Comparison of ENCODE assay signal across 9 cellular contexts in genomic region chr11:57345555-57346151, GRCh38. TPM values are rescaled to one million over a fixed set of nuclear protein-coding genes. Genes with fewer than 3 reads are reported as not detected.
DNase-seq lines count a peak whose midpoint lies in the region; ATAC-seq and TF ChIP-seq lines count a peak whose summit lies in the region.
"Had no signal": no experiment of that assay in that cellular context is flagged by ENCODE, and none has a peak within 500 bp of the region (broad histone marks: within the 10 kb centered on the region; RNA-seq: fewer than 3 reads in every experiment).

No MANE protein-coding gene starts in this region.

- no peak overlapping the region for H3K4me3 ChIP-seq in brain microvascular endothelial cell (ENCODE audit: low read depth, low read length)

- no peaks in the 10 kb centered on the region for H3K36me3 Mint-ChIP-seq in activated T-helper 2 cell treated with anti-CD3 and anti-CD28 coated beads, Interferon-gamma antibody, Interleukin-2, Interleukin-4, amounts not matched to agents 10 μg/mL and 5 μg/mL and 100 μg/mL, durations not matched to agents 14 hours and 24 hours and 36 hours (ENCODE audit: low read depth)

- H3K4me3 Mint-ChIP-seq in activated T-helper 2 cell treated with anti-CD3 and anti-CD28 coated beads, Interferon-gamma antibody, Interleukin-2, Interleukin-4, amounts not matched to agents 10 μg/mL and 5 μg/mL and 100 μg/mL, durations not matched to agents 14 hours and 24 hours and 36 hours (ENCODE audit: low read depth) = no peak overlapping the region

- DNase-seq in NCI-H187 (lab: John Stamatoyannopoulos, UW) = peak; percentile 52 to 56
- DNase-seq in UCSD-AML1 (lab: John Stamatoyannopoulos, UW; ENCODE audit: unreplicated experiment) = peak; percentile 62
- peak; percentile 63 for DNase-seq in brain microvascular endothelial cell
- peak; percentile 80 for DNase-seq in islet precursor cell
- peak; percentile 64 to 76 for DNase-seq in stimulated activated CD4-positive, alpha-beta T cell treated with anti-CD3 and anti-CD28 coated beads, Interleukin-1b, Interleukin-23, amount 100 ng/mL, for 4 hours (ENCODE audit: low read depth in 2 of 2)
- DNase-seq in activated T-helper 2 cell treated with anti-CD3 and anti-CD28 coated beads, Interferon-gamma antibody, Interleukin-2, Interleukin-4, amounts not matched to agents 10 μg/mL and 5 μg/mL and 100 μg/mL, durations not matched to agents 14 hours and 24 hours and 36 hours (ENCODE audit: low spot score) = no peak

- intact Hi-C loops in activated T-helper 2 cell treated with anti-CD3 and anti-CD28 coated beads, Interferon-gamma antibody, Interleukin-2, Interleukin-4, amounts not matched to agents 10 μg/mL and 5 μg/mL and 100 μg/mL, durations not matched to agents 14 hours and 24 hours and 36 hours (cut with micrococcal nuclease) = loop anchor here (1.0 to 5.0 kb wide), 5 partner anchors 111 to 295 kb away; partner anchors contain the start of gene UBE2L6

- H3K36me3 ChIP-seq in brain microvascular endothelial cell (replicated peaks) = no peaks in the 10 kb centered on the region

- no peaks in the 10 kb centered on the region for H3K4me1 Mint-ChIP-seq in activated T-helper 2 cell treated with anti-CD3 and anti-CD28 coated beads, Interferon-gamma antibody, Interleukin-2, Interleukin-4, amounts not matched to agents 10 μg/mL and 5 μg/mL and 100 μg/mL, durations not matched to agents 14 hours and 24 hours and 36 hours (ENCODE audit: low read depth)

- ATAC-seq in HG02678 (IDR thresholded peaks at IDR 0.05; ENCODE audit: unreplicated experiment) = peak; percentile 75

- TF ChIP-seq CTCF in GM12874 (IDR thresholded peaks at IDR 0.05; ENCODE audit: insufficient read depth, low read depth, low read length) = peak; percentile 74
- peak; percentile 75 for TF ChIP-seq CTCF in brain microvascular endothelial cell (IDR thresholded peaks at IDR 0.05; ENCODE audit: low read depth, low read length, missing control alignments)

- in situ Hi-C loops in brain microvascular endothelial cell (cut with HindIII; ENCODE audit: low pct_ligation_motif_present, low sequenced_read_pairs) = no loop called here

- no peaks in the 10 kb centered on the region for H3K9me3 Mint-ChIP-seq in activated T-helper 2 cell treated with anti-CD3 and anti-CD28 coated beads, Interferon-gamma antibody, Interleukin-2, Interleukin-4, amounts not matched to agents 10 μg/mL and 5 μg/mL and 100 μg/mL, durations not matched to agents 14 hours and 24 hours and 36 hours

- H3K27ac ChIP-seq in brain microvascular endothelial cell = no peak overlapping the region

- peaks cover 2% of the 10 kb centered on the region for H3K27me3 Mint-ChIP-seq in activated T-helper 2 cell treated with anti-CD3 and anti-CD28 coated beads, Interferon-gamma antibody, Interleukin-2, Interleukin-4, amounts not matched to agents 10 μg/mL and 5 μg/mL and 100 μg/mL, durations not matched to agents 14 hours and 24 hours and 36 hours (ENCODE audit: low read depth)

- no peaks in the 10 kb centered on the region for H3K27me3 ChIP-seq in brain microvascular endothelial cell (replicated peaks)

- H3K27ac Mint-ChIP-seq in activated T-helper 2 cell treated with anti-CD3 and anti-CD28 coated beads, Interferon-gamma antibody, Interleukin-2, Interleukin-4, amounts not matched to agents 10 μg/mL and 5 μg/mL and 100 μg/mL, durations not matched to agents 14 hours and 24 hours and 36 hours = no peak overlapping the region

RNA-seq across cellular contexts. Expression of gene P2RX3, which starts 7.5 kb away (rescaled TPM):
- not detected in 2 replicates for total RNA-seq in activated T-helper 2 cell treated with anti-CD3 and anti-CD28 coated beads, Interferon-gamma antibody, Interleukin-2, Interleukin-4, amounts not matched to agents 10 μg/mL and 5 μg/mL and 100 μg/mL, durations not matched to agents 14 hours and 24 hours and 36 hours
- total RNA-seq: mononuclear cell had no signal

RNA-seq across cellular contexts. Expression of gene SSRP1, which starts 10.0 kb away (rescaled TPM):
- total RNA-seq in activated T-helper 2 cell treated with anti-CD3 and anti-CD28 coated beads, Interferon-gamma antibody, Interleukin-2, Interleukin-4, amounts not matched to agents 10 μg/mL and 5 μg/mL and 100 μg/mL, durations not matched to agents 14 hours and 24 hours and 36 hours = 214 and 218 TPM in 2 replicates

RNA-seq across cellular contexts. Expression of gene TNKS1BP1, which starts 20.9 kb away (rescaled TPM):
- 15.6 and 16.5 TPM in 2 replicates for total RNA-seq in activated T-helper 2 cell treated with anti-CD3 and anti-CD28 coated beads, Interferon-gamma antibody, Interleukin-2, Interleukin-4, amounts not matched to agents 10 μg/mL and 5 μg/mL and 100 μg/mL, durations not matched to agents 14 hours and 24 hours and 36 hours

RNA-seq across cellular contexts. Expression of gene PRG3, which starts 35.3 kb away (rescaled TPM):
- total RNA-seq in activated T-helper 2 cell treated with anti-CD3 and anti-CD28 coated beads, Interferon-gamma antibody, Interleukin-2, Interleukin-4, amounts not matched to agents 10 μg/mL and 5 μg/mL and 100 μg/mL, durations not matched to agents 14 hours and 24 hours and 36 hours = not detected in 2 replicates
- total RNA-seq: mononuclear cell had no signal

RNA-seq across cellular contexts. Expression of gene PRG2, which starts 44.8 kb away (rescaled TPM):
- 0.18 TPM in 1 of 2 replicates, not detected in the other for total RNA-seq in activated T-helper 2 cell treated with anti-CD3 and anti-CD28 coated beads, Interferon-gamma antibody, Interleukin-2, Interleukin-4, amounts not matched to agents 10 μg/mL and 5 μg/mL and 100 μg/mL, durations not matched to agents 14 hours and 24 hours and 36 hours
